1 cellular context compared by ENCODE assay signal in the genomic region with DNA sequence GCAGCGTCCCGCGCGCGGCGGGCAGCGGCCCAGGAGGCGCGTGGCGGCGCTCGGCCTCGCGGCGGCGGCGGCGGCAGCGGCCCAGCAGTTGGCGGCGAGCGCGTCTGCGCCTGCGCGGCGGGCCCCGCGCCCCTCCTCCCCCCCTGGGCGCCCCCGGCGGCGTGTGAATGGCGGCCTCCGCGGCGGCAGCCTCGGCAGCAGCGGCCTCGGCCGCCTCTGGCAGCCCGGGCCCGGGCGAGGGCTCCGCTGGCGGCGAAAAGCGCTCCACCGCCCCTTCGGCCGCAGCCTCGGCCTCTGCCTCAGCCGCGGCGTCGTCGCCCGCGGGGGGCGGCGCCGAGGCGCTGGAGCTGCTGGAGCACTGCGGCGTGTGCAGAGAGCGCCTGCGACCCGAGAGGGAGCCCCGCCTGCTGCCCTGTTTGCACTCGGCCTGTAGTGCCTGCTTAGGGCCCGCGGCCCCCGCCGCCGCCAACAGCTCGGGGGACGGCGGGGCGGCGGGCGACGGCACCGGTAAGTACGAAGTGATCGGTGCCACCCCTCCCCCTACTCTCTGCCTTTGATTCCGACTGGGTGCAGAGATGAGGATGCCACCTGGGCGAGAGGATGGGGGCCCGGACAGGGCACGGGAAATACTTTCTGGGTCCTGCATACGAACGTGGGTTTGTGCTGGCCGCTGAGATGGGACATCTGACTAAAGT.
TF ChIP-seq lines count a peak whose summit lies in the region.

No MANE protein-coding gene starts in this region.

TF ChIP-seq in K562, 482 proteins besides CTCF, POLR2A, EP300 and RAD21 (continued from another document):
- TF ChIP-seq, protein P1, sequence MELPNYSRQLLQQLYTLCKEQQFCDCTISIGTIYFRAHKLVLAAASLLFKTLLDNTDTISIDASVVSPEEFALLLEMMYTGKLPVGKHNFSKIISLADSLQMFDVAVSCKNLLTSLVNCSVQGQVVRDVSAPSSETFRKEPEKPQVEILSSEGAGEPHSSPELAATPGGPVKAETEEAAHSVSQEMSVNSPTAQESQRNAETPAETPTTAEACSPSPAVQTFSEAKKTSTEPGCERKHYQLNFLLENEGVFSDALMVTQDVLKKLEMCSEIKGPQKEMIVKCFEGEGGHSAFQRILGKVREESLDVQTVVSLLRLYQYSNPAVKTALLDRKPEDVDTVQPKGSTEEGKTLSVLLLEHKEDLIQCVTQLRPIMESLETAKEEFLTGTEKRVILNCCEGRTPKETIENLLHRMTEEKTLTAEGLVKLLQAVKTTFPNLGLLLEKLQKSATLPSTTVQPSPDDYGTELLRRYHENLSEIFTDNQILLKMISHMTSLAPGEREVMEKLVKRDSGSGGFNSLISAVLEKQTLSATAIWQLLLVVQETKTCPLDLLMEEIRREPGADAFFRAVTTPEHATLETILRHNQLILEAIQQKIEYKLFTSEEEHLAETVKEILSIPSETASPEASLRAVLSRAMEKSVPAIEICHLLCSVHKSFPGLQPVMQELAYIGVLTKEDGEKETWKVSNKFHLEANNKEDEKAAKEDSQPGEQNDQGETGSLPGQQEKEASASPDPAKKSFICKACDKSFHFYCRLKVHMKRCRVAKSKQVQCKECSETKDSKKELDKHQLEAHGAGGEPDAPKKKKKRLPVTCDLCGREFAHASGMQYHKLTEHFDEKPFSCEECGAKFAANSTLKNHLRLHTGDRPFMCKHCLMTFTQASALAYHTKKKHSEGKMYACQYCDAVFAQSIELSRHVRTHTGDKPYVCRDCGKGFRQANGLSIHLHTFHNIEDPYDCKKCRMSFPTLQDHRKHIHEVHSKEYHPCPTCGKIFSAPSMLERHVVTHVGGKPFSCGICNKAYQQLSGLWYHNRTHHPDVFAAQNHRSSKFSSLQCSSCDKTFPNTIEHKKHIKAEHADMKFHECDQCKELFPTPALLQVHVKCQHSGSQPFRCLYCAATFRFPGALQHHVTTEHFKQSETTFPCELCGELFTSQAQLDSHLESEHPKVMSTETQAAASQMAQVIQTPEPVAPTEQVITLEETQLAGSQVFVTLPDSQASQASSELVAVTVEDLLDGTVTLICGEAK (IDR thresholded peaks at IDR 0.05): 0 out of 2 replicates have a peak, but pooled peaks have one; percentile 15
- TF ChIP-seq, protein P1 (CRISPR knock-in tag; IDR thresholded peaks at IDR 0.05): no peak
- TF ChIP-seq YY1 (IDR thresholded peaks at IDR 0.05; ENCODE audit: borderline replicate concordance in 1 of 3, control insufficient read depth in 1 of 3, extremely low read depth in 1 of 3, insufficient read depth in 3 of 3, insufficient read length in 1 of 3, insufficient replicate concordance in 2 of 3, low read depth in 1 of 3, low read length in 2 of 3): peak; percentile 6 to 88 (median 78)
- TF ChIP-seq FOXJ3 (CRISPR knock-in tag; IDR thresholded peaks at IDR 0.05): no peak
- TF ChIP-seq SIN3A (IDR thresholded peaks at IDR 0.05; ENCODE audit: borderline replicate concordance in 2 of 2, control insufficient read depth in 1 of 2, low read depth in 2 of 2, low read length in 2 of 2): peak; percentile 47 to 62; a peak in 2 of 4 replicates
- TF ChIP-seq ZNF140 (CRISPR knock-in tag; IDR thresholded peaks at IDR 0.05): no peak
